ENCODE assay signal across 7 cellular contexts in the genomic region with DNA sequence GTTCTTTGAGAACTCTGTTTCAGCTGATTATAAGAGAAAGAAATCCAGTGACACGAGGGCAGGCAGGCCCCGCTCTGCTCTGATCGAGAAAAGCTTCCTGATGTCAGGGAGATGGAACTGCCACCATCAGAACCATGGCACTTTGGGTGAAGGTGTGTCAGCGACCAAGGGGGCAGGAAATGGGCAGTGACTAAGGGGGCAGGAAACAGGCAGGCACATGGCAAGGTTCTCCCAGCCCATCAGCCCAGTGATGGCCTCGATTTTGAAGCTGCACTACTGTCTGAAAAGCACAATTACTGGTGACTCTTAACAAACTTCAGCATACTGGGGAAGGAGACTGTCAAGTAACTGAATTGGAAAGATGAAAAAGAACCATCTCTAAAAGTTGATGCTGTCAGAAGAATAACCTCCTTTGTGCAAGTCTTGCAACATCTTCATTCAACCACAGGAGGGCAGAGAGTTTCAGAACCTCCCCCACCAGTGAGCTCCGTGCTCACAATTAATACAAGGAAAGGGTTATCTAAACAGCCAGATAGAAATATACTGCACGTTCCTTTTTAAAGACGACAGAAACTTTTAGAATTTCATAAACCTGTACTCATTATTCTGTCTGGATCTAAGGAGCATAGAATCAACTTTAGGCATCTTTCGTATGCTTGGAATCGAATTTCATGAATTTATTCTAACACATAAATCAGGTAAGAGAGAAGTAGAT. TPM values are rescaled to one million over a fixed set of nuclear protein-coding genes. Genes with fewer than 3 reads are reported as not detected.
DNase-seq lines count a peak whose midpoint lies in the region; ATAC-seq and TF ChIP-seq lines count a peak whose summit lies in the region.

No MANE protein-coding gene starts in this region.

- no peak overlapping the region for H3K27ac ChIP-seq in gastrocnemius medialis

- DNase-seq in EH (ENCODE audit: low read depth) (peak; percentile 55), T-cell (peak in 1 of 34 experiments; percentile 1), fibroblast of pulmonary artery (ENCODE audit: low read depth) (peak; percentile 70), osteocyte (ENCODE audit: extremely low spot score, unreplicated experiment) (no peak), gastrocnemius medialis (no peak)

- H3K36me3 Mint-ChIP-seq in T-cell (peaks cover 48% of the 10 kb centered on the region), osteocyte (ENCODE audit: unreplicated experiment) (peaks cover 7% of the 10 kb centered on the region)

- H3K9me3 ChIP-seq in gastrocnemius medialis, result no peaks in the 10 kb centered on the region

- H3K4me3 Mint-ChIP-seq in T-cell (no peak overlapping the region), osteocyte (ENCODE audit: unreplicated experiment) (no peak overlapping the region)

- peaks cover 0 to 39% of the 10 kb centered on the region in 2 donors for H3K36me3 ChIP-seq in gastrocnemius medialis

- H3K4me1 ChIP-seq in gastrocnemius medialis, result no peaks in the 10 kb centered on the region

- H3K4me1 Mint-ChIP-seq in T-cell (peaks cover 4 to 15% (median 14%) of the 10 kb centered on the region in 3 donors), osteocyte (ENCODE audit: unreplicated experiment) (peaks cover 4% of the 10 kb centered on the region)

- TF ChIP-seq CTCF in fibroblast of pulmonary artery (IDR thresholded peaks at IDR 0.05; ENCODE audit: low read length, missing control alignments), result peak; percentile 71
- peak; percentile 61 for TF ChIP-seq CTCF in osteocyte (IDR thresholded peaks at IDR 0.05)
- no peak for TF ChIP-seq CTCF in gastrocnemius medialis (IDR thresholded peaks at IDR 0.05 in 4 of 5, conservative IDR thresholded peaks at IDR 0.05 in 1 of 5)

- no peak for TF ChIP-seq POLR2A in gastrocnemius medialis (IDR thresholded peaks at IDR 0.05)

- peak overlapping the region; percentile 29 to 51 for H3K27ac Mint-ChIP-seq in T-cell
- no peak overlapping the region for H3K27ac Mint-ChIP-seq in osteocyte (ENCODE audit: unreplicated experiment)

- H3K27me3 Mint-ChIP-seq in T-cell (no peaks in the 10 kb centered on the region), osteocyte (ENCODE audit: unreplicated experiment) (peaks cover 1% of the 10 kb centered on the region)

- ATAC-seq in GM19328 (IDR thresholded peaks at IDR 0.05; ENCODE audit: unreplicated experiment) (peak; percentile 80), HG03558 (IDR thresholded peaks at IDR 0.05; ENCODE audit: extremely low read depth, unreplicated experiment) (peak; percentile 53), T-cell (replicated peaks in 1 of 4) (peak; percentile 43 to 65 (median 52)), gastrocnemius medialis (no peak)

- intact Hi-C loops in gastrocnemius medialis (cut with DNase I; ENCODE audit: low total_unique reads), result no loop called here

- H3K4me3 ChIP-seq in fibroblast of pulmonary artery (replicated peaks; ENCODE audit: low read depth, low read length) (no peak overlapping the region), gastrocnemius medialis (no peak overlapping the region)

- CTCF ChIA-PET in T-cell (lab: Charles Lee), result interaction anchor here in 1 of 2 donors (1.0 kb wide), 3 partner anchors 63 to 742 kb away, joined by 4 to 6 read pairs (median 4); no protein-coding TSS in a partner anchor

- POLR2A ChIA-PET in T-cell (lab: Charles Lee), result interaction anchor here in 1 of 2 donors (0.5 kb wide), 1 partner anchor 72 kb away, joined by 3 read pairs; no protein-coding TSS in a partner anchor

- H3K9me3 Mint-ChIP-seq in T-cell (no peaks in the 10 kb centered on the region), osteocyte (ENCODE audit: unreplicated experiment) (no peaks in the 10 kb centered on the region)

- in situ Hi-C loops in gastrocnemius medialis (cut with MboI; ENCODE audit: low sequenced_read_pairs in 4 of 4), result no loop called here

- no peaks in the 10 kb centered on the region for H3K27me3 ChIP-seq in gastrocnemius medialis

RNA-seq across cellular contexts. Expression of gene TMX4, which starts 39.1 kb away (rescaled TPM):
- total RNA-seq in T-cell, result 10 to 100 TPM; 44.2 to 69.7 (median 53.3) TPM
- 28.6 and 32.3 TPM in 2 replicates for total RNA-seq in osteocyte
- total RNA-seq in gastrocnemius medialis, result 10 to 100 TPM; 43.6 to 65.3 (median 55.0) TPM

RNA-seq across cellular contexts. Expression of gene HAO1, which starts 40.2 kb away (rescaled TPM):
- not detected for total RNA-seq in T-cell
- total RNA-seq in osteocyte, result not detected in 2 replicates
- total RNA-seq in gastrocnemius medialis, result under 1 TPM in 2 of 4 donors, not detected in 2; 0.23 to 0.40 TPM

Comparison
In these comparisons a context has a peak if more than half of its experiments do, and no peak if none do; other contexts are left out.
1. DNase-seq: peak in EH (single experiment) and fibroblast of pulmonary artery (single experiment); none in osteocyte (single experiment) and gastrocnemius medialis (0 of 2).
2. ATAC-seq: peak in GM19328 (single experiment), HG03558 (single experiment) and T-cell (4 of 4); none in gastrocnemius medialis (0 of 2).
3. CTCF ChIP-seq: peak in fibroblast of pulmonary artery (single experiment) and osteocyte (single experiment); none in gastrocnemius medialis (0 of 5).